In genomic region chr5:32501071-32501470, GRCh38 we compare ENCODE assay signal across 1 cellular context.
TF ChIP-seq lines count a peak whose summit lies in the region.

No MANE protein-coding gene starts in this region.

TF ChIP-seq in GM23338, 12 proteins besides CTCF, POLR2A, EP300 and RAD21 (continued from another document):
- TF ChIP-seq ZNF331 (CRISPR knock-in tag; IDR thresholded peaks at IDR 0.05; ENCODE audit: low read depth): no peak
- no peak for TF ChIP-seq STAT1 (IDR thresholded peaks at IDR 0.05; ENCODE audit: unreplicated experiment)
- no peak for TF ChIP-seq NANOG (IDR thresholded peaks at IDR 0.05; ENCODE audit: borderline replicate concordance)
- no peak for TF ChIP-seq REST (IDR thresholded peaks at IDR 0.05; ENCODE audit: unreplicated experiment)
- no peak for TF ChIP-seq ETS1 (IDR thresholded peaks at IDR 0.05)
- no peak for TF ChIP-seq ZNF462 (CRISPR knock-in tag; IDR thresholded peaks at IDR 0.05)
- TF ChIP-seq EZH2 (IDR thresholded peaks at IDR 0.05; ENCODE audit: low read depth, unreplicated experiment): no peak
- no peak for TF ChIP-seq CREB1 (CRISPR knock-in tag; IDR thresholded peaks at IDR 0.05; ENCODE audit: low read depth)
- TF ChIP-seq POLR2AphosphoS5 (IDR thresholded peaks at IDR 0.05; ENCODE audit: low read depth): no peak
- TF ChIP-seq EZH2phosphoT487 (IDR thresholded peaks at IDR 0.05; ENCODE audit: unreplicated experiment): no peak
- no peak for TF ChIP-seq JUNB (IDR thresholded peaks at IDR 0.05; ENCODE audit: unreplicated experiment)
